ENCODE assay signal across 1 cellular context in the genomic region with DNA sequence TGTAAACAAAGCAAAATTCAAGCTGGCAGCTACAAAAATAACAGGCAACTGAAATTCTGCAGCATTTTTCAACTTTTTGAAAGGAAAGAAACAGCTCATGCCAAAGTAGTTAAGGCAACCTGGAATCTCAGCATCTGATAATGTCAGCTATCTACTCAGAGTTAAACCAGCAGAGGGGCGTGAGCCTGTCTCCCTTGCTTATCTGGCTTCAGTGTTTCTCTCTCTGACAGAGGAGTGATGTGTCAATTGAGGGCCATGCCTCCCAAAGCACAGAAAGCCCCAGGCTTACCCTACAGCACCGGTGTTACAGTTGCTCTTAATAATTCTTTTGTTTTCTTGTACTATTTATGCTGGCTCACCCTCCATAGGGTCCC.
TF ChIP-seq lines count a peak whose summit lies in the region.

No MANE protein-coding gene starts in this region.

TF ChIP-seq in endothelial cell of umbilical vein, 7 proteins besides CTCF, POLR2A, EP300 and RAD21:
- TF ChIP-seq, protein P1, sequence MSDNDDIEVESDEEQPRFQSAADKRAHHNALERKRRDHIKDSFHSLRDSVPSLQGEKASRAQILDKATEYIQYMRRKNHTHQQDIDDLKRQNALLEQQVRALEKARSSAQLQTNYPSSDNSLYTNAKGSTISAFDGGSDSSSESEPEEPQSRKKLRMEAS (IDR thresholded peaks at IDR 0.05; ENCODE audit: insufficient read depth, insufficient read length): no peak
- TF ChIP-seq EZH2 (IDR thresholded peaks at IDR 0.05; ENCODE audit: borderline replicate concordance, low read depth, low read length, severe bottlenecking) (no peak), FOS (IDR thresholded peaks at IDR 0.05; ENCODE audit: borderline replicate concordance, insufficient read depth, low read length) (no peak), POLR2AphosphoS5 (IDR thresholded peaks at IDR 0.05; ENCODE audit: insufficient read depth, low read depth, low read length) (no peak), JUN (IDR thresholded peaks at IDR 0.05; ENCODE audit: borderline replicate concordance, insufficient read depth, insufficient read length, low read depth) (no peak), MYC (IDR thresholded peaks at IDR 0.05; ENCODE audit: low read depth, low read length) (no peak), GATA2 (IDR thresholded peaks at IDR 0.05; ENCODE audit: insufficient read depth, insufficient read length, low read depth, low read length) (no peak)
